Comparison of ENCODE assay signal across 7 cellular contexts in genomic region chr22:19467912-19468311, GRCh38.
"Had no signal": no experiment of that assay in that cellular context is flagged by ENCODE, and none has a peak within 500 bp of the region (broad histone marks: within the 10 kb centered on the region; RNA-seq: fewer than 3 reads in every experiment).

No MANE protein-coding gene starts in this region.

- ATAC-seq: HCT116, HepG2 had no signal

- H3K9me3 Mint-ChIP-seq: HFFc6, IgD-negative memory B cell had no signal

- H3K4me1 Mint-ChIP-seq: IgD-negative memory B cell had no signal

- H3K27ac Mint-ChIP-seq: HFFc6, IgD-negative memory B cell had no signal

- H3K4me3 Mint-ChIP-seq: HFFc6, IgD-negative memory B cell had no signal

- DNase-seq: GM23248, GOT3, H7, HFFc6 had no signal

- H3K27me3 Mint-ChIP-seq: IgD-negative memory B cell had no signal
